ENCODE assay signal across 8 cellular contexts in the genomic region with DNA sequence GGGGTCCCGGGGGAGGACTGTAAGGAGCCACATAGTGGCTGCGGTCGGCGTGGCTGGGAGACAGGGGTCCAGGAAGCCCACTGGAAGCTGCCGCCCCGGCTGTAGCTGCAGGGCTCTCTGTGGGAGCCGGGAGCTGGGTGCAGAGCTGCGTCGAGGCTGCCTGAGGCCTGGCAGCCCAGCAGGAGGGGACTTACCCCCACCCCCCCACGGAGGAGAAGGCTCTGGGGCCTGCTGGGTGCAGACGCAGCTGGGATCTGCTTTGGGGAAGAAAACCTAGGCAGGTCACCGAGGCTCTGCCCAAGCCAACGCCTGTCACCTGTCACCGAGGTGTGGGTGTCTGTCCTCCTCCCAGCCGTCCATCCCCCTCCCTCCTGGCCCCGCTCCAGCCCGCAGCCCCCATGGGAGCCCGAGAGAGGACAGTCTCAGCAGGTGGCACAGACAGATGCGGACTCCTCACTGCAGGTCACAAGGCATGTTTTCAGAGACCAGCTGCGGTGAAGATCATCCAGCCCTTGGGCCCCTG. TPM values are rescaled to one million over a fixed set of nuclear protein-coding genes. Genes with fewer than 3 reads are reported as not detected.
DNase-seq lines count a peak whose midpoint lies in the region; ATAC-seq and TF ChIP-seq lines count a peak whose summit lies in the region.

No MANE protein-coding gene starts in this region.

- H3K79me2 ChIP-seq in osteoblast (ENCODE audit: insufficient read depth, low read length): no peaks in the 10 kb centered on the region

- TF ChIP-seq POLR2A in adrenal gland (IDR thresholded peaks at IDR 0.05): no peak

- H3K4me1 ChIP-seq in adrenal gland (replicated peaks in 1 of 2) (peaks cover 59 to 61% of the 10 kb centered on the region in 2 donors), osteoblast (ENCODE audit: insufficient read depth, low read length) (peaks cover 9% of the 10 kb centered on the region)

- intact Hi-C loops in adrenal gland (cut with DNase I) (no loop called here), left colon (cut with DNase I, micrococcal nuclease) (no loop called here)

- TF ChIP-seq CTCF in adrenal gland (IDR thresholded peaks at IDR 0.05) (no peak), osteoblast (IDR thresholded peaks at IDR 0.05; ENCODE audit: extremely low read depth, low read depth, low read length) (no peak)

- H3K36me3 ChIP-seq in adrenal gland (replicated peaks in 1 of 2): no peaks in the 10 kb centered on the region
- H3K36me3 ChIP-seq in osteoblast (ENCODE audit: insufficient read depth, low read length): no peaks in the 10 kb centered on the region

- peak; percentile 51 to 84 (median 71) for DNase-seq in NCI-H1417 (lab: John Stamatoyannopoulos, UW)
- no peak for DNase-seq in NCI-H1417 treated with DMSO at 0.1 percent for 48 hours (lab: John Stamatoyannopoulos, UW)
- no peak for DNase-seq in adrenal gland
- DNase-seq in osteoblast (ENCODE audit: insufficient read length, low spot score, missing footprints): no peak
- no peak for DNase-seq in left colon
- DNase-seq in stimulated activated CD4-positive, alpha-beta T cell treated with anti-CD3 and anti-CD28 coated beads, Interleukin-4, amount 100 ng/mL, for 4 hours: no peak

- WGBS in adrenal gland, 4 donors: 52 to 63% (median 54%) methylated on average over 13 to 20 of the region's 20 CpGs

- H3K27ac ChIP-seq in adrenal gland (peak overlapping the region; percentile 91 to 98 (median 96)), osteoblast (ENCODE audit: low read depth, low read length) (peak overlapping the region; percentile 63)

- H4K20me1 ChIP-seq in osteoblast (ENCODE audit: insufficient read depth, low read length): no peaks in the 10 kb centered on the region

- no peaks in the 10 kb centered on the region for H3K27me3 ChIP-seq in adrenal gland
- H3K27me3 ChIP-seq in osteoblast (ENCODE audit: insufficient read depth, low read length): no peaks in the 10 kb centered on the region

- no peak overlapping the region for H3K4me2 ChIP-seq in osteoblast (ENCODE audit: insufficient read depth, low read length)

- H2AFZ ChIP-seq in osteoblast (ENCODE audit: low read length): no peak overlapping the region

- H3K9me3 ChIP-seq in adrenal gland (replicated peaks in 1 of 3) (no peaks in the 10 kb centered on the region), osteoblast (ENCODE audit: low read depth, low read length) (no peaks in the 10 kb centered on the region)

- H3K4me3 ChIP-seq in adrenal gland (no peak overlapping the region), osteoblast (ENCODE audit: insufficient read depth, low read length) (no peak overlapping the region)

- ATAC-seq in HG03457 (IDR thresholded peaks at IDR 0.05; ENCODE audit: unreplicated experiment) (peak; percentile 41), left colon (no peak), esophagus mucosa (no peak)

RNA-seq across cellular contexts. Expression of a gene that starts 25.2 kb away (rescaled TPM):
- total RNA-seq in adrenal gland (10 to 100 TPM; 31.6 to 75.3 (median 42.2) TPM), osteoblast (15.3 and 18.5 TPM in 2 replicates), left colon (10 to 100 TPM; 51.9 to 55.3 TPM), esophagus mucosa (14.6 TPM)
- 10 to 100 TPM in 2 of 3 donors, 1 to 10 TPM in 1; 3.4 to 34.0 (median 33.5) TPM for polyA plus RNA-seq in adrenal gland

Comparison
In these comparisons a context has a peak if more than half of its experiments do, and no peak if none do; other contexts are left out.
1. DNase-seq: peak in NCI-H1417 (3 of 3); none in NCI-H1417 treated with DMSO at 0.1 percent for 48 hours (single experiment), adrenal gland (0 of 7), osteoblast (single experiment), left colon (0 of 2) and stimulated activated CD4-positive, alpha-beta T cell treated with anti-CD3 and anti-CD28 coated beads, Interleukin-4, amount 100 ng/mL, for 4 hours (0 of 2).